ENCODE assay signal across 9 cellular contexts in the genomic region with DNA sequence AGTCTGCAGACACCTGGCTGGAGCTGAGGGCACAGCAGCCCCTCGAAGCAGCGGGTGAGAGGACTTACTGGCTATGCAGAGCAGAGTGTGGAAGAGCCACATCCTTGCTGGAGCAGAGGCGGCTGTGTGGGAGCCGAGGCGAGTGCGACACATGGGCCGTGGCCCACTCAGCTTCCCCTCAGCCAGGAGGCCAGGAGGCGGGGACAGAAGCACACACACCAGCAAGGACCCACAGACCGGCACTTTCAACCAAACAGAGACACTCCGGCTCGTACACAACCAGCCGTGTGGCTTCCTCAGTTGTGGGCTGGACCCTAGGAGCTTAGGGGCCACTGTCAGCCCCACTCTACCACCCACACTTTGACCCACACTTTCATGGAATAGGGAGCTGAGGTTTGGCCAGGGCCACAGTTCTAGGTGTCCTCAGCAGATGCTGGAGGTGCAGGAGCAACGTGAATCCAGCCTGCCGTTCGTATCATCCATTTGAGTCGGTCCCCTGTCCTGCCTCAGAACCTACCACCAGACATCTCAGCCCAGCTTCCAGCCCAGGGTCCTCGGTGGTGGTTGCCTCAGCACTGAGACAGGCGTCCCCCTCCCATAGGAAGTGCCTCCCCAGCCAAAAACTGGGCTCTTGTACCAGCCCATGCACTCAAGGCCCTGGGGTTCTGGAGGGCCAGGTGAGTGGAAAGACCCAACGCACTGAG. TPM values are rescaled to one million over a fixed set of nuclear protein-coding genes. Genes with fewer than 3 reads are reported as not detected.
DNase-seq lines count a peak whose midpoint lies in the region; ATAC-seq, FAIRE-seq and TF ChIP-seq lines count a peak whose summit lies in the region.
"Had no signal": no experiment of that assay in that cellular context is flagged by ENCODE, and none has a peak within 500 bp of the region (broad histone marks: within the 10 kb centered on the region; RNA-seq: fewer than 3 reads in every experiment).

A gene with protein sequence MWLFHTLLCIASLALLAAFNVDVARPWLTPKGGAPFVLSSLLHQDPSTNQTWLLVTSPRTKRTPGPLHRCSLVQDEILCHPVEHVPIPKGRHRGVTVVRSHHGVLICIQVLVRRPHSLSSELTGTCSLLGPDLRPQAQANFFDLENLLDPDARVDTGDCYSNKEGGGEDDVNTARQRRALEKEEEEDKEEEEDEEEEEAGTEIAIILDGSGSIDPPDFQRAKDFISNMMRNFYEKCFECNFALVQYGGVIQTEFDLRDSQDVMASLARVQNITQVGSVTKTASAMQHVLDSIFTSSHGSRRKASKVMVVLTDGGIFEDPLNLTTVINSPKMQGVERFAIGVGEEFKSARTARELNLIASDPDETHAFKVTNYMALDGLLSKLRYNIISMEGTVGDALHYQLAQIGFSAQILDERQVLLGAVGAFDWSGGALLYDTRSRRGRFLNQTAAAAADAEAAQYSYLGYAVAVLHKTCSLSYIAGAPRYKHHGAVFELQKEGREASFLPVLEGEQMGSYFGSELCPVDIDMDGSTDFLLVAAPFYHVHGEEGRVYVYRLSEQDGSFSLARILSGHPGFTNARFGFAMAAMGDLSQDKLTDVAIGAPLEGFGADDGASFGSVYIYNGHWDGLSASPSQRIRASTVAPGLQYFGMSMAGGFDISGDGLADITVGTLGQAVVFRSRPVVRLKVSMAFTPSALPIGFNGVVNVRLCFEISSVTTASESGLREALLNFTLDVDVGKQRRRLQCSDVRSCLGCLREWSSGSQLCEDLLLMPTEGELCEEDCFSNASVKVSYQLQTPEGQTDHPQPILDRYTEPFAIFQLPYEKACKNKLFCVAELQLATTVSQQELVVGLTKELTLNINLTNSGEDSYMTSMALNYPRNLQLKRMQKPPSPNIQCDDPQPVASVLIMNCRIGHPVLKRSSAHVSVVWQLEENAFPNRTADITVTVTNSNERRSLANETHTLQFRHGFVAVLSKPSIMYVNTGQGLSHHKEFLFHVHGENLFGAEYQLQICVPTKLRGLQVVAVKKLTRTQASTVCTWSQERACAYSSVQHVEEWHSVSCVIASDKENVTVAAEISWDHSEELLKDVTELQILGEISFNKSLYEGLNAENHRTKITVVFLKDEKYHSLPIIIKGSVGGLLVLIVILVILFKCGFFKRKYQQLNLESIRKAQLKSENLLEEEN (minus strand): TSS at position 146 of the 704 bp plus-strand sequence. CDS start 44 bp downstream, at position 102.

- ATAC-seq in A549 (no peak; a peak in 1 of 6 replicates), GM21737 (IDR thresholded peaks at IDR 0.05; ENCODE audit: unreplicated experiment) (no peak)

- CTCF ChIA-PET in A549 (lab: Yijun Ruan, JAX): interaction anchor here (0.6 to 3.1 kb wide), 9 partner anchors 9 to 326 kb away, joined by 3 to 29 read pairs (median 5); no protein-coding TSS in a partner anchor

- TF ChIP-seq EP300 in A549 (IDR thresholded peaks at IDR 0.05): no peak

- H3K4me3 ChIP-seq in A549: no peak within 1 kb of the TSS
- H3K4me3 ChIP-seq in MG63: no peak within 1 kb of the TSS

- POLR2A ChIA-PET in A549 (lab: Yijun Ruan, JAX): no interaction called here

- no peak for DNase-seq in A549 (ENCODE audit: low read depth in 1 of 2, low spot score in 1 of 2)
- DNase-seq in MG63: no peak
- no peak for DNase-seq in endothelial cell (ENCODE audit: low spot score)
- no peak for DNase-seq in myocyte (ENCODE audit: low read depth)
- DNase-seq in SW480 (ENCODE audit: low spot score): no peak
- no peak for DNase-seq in SK-N-DZ (ENCODE audit: low spot score)
- no peak for DNase-seq in ecto neural progenitor cell (ENCODE audit: low spot score)
- DNase-seq: NCI-H2171 had no signal

- no peak within 1 kb of the TSS for H3K27ac Mint-ChIP-seq in endothelial cell (ENCODE audit: unreplicated experiment)

- no peak for FAIRE-seq in A549 (lab: Jason Lieb, UNC)

- TF ChIP-seq CTCF in A549 (IDR thresholded peaks at IDR 0.05) (no peak), endothelial cell (IDR thresholded peaks at IDR 0.05; ENCODE audit: unreplicated experiment) (no peak)

- H3K9me3 ChIP-seq in A549 (no peaks in the 10 kb centered on the region), MG63 (no peaks in the 10 kb centered on the region)

- peaks cover 16% of the 10 kb centered on the region for H3K36me3 Mint-ChIP-seq in endothelial cell (ENCODE audit: low read depth, unreplicated experiment)

- peaks cover 23% of the 10 kb centered on the region; the same call in 1 of the 3 replicates for H3K4me1 ChIP-seq in A549

- peaks cover 1% of the 10 kb centered on the region for H3K27me3 Mint-ChIP-seq in endothelial cell (ENCODE audit: unreplicated experiment)

- peak within 1 kb of the TSS in 1 of 2 experiments; percentile 4; a peak in 2 of 6 replicates for H3K27ac ChIP-seq in A549

- no peaks in the 10 kb centered on the region for H3K27me3 ChIP-seq in MG63

- TF ChIP-seq POLR2A in A549 (IDR thresholded peaks at IDR 0.05; ENCODE audit: low read length): no peak

- H3K4me2 ChIP-seq in A549: no peak within 1 kb of the TSS

- H3K4me1 Mint-ChIP-seq in endothelial cell (ENCODE audit: unreplicated experiment): no peaks in the 10 kb centered on the region

- H3K9me3 Mint-ChIP-seq in endothelial cell (ENCODE audit: unreplicated experiment): no peaks in the 10 kb centered on the region

- no peak for TF ChIP-seq RAD21 in A549 (conservative IDR thresholded peaks at IDR 0.05 in 1 of 2, IDR thresholded peaks at IDR 0.05 in 1 of 2)

- WGBS in A549 (ENCODE audit: missing lambda C conversion rate): 86% methylated on average over 19 of the region's 19 CpGs

- no peaks in the 10 kb centered on the region for H3K36me3 ChIP-seq in MG63

- no peak within 1 kb of the TSS for H3K4me3 Mint-ChIP-seq in endothelial cell (ENCODE audit: unreplicated experiment)

TF ChIP-seq in A549, 52 proteins besides CTCF, POLR2A, EP300 and RAD21 (continues in another document):
- TF ChIP-seq NR3C1 (IDR thresholded peaks at IDR 0.05) (no peak), BHLHE40 (IDR thresholded peaks at IDR 0.05; ENCODE audit: low read depth, low read length) (no peak), CBX8 (IDR thresholded peaks at IDR 0.05) (no peak), FOXS1 (CRISPR knock-in tag; IDR thresholded peaks at IDR 0.05) (no peak), PHF8 (IDR thresholded peaks at IDR 0.05; ENCODE audit: borderline replicate concordance, low read depth) (no peak), HDAC2 (IDR thresholded peaks at IDR 0.05) (no peak), ZNF302 (CRISPR knock-in tag; IDR thresholded peaks at IDR 0.05) (no peak), HOXB5 (CRISPR knock-in tag; IDR thresholded peaks at IDR 0.05) (no peak), ZC3H11A (IDR thresholded peaks at IDR 0.05) (no peak)
- TF ChIP-seq, protein P1, sequence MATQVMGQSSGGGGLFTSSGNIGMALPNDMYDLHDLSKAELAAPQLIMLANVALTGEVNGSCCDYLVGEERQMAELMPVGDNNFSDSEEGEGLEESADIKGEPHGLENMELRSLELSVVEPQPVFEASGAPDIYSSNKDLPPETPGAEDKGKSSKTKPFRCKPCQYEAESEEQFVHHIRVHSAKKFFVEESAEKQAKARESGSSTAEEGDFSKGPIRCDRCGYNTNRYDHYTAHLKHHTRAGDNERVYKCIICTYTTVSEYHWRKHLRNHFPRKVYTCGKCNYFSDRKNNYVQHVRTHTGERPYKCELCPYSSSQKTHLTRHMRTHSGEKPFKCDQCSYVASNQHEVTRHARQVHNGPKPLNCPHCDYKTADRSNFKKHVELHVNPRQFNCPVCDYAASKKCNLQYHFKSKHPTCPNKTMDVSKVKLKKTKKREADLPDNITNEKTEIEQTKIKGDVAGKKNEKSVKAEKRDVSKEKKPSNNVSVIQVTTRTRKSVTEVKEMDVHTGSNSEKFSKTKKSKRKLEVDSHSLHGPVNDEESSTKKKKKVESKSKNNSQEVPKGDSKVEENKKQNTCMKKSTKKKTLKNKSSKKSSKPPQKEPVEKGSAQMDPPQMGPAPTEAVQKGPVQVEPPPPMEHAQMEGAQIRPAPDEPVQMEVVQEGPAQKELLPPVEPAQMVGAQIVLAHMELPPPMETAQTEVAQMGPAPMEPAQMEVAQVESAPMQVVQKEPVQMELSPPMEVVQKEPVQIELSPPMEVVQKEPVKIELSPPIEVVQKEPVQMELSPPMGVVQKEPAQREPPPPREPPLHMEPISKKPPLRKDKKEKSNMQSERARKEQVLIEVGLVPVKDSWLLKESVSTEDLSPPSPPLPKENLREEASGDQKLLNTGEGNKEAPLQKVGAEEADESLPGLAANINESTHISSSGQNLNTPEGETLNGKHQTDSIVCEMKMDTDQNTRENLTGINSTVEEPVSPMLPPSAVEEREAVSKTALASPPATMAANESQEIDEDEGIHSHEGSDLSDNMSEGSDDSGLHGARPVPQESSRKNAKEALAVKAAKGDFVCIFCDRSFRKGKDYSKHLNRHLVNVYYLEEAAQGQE (IDR thresholded peaks at IDR 0.05): no peak
- TF ChIP-seq, protein P2, sequence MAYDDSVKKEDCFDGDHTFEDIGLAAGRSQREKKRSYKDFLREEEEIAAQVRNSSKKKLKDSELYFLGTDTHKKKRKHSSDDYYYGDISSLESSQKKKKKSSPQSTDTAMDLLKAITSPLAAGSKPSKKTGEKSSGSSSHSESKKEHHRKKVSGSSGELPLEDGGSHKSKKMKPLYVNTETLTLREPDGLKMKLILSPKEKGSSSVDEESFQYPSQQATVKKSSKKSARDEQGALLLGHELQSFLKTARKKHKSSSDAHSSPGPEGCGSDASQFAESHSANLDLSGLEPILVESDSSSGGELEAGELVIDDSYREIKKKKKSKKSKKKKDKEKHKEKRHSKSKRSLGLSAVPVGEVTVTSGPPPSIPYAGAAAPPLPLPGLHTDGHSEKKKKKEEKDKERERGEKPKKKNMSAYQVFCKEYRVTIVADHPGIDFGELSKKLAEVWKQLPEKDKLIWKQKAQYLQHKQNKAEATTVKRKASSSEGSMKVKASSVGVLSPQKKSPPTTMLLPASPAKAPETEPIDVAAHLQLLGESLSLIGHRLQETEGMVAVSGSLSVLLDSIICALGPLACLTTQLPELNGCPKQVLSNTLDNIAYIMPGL (CRISPR knock-in tag; IDR thresholded peaks at IDR 0.05; ENCODE audit: borderline replicate concordance): no peak

RNA-seq across cellular contexts. Expression of the gene that starts here (rescaled TPM):
- 154 and 165 TPM in 2 replicates for polyA plus RNA-seq in A549 (2011; rRNA removed)
- polyA plus RNA-seq in A549 (2012; cell fraction: cytosol; rRNA removed): 89.1 and 107 TPM in 2 replicates
- 30.4 and 35.7 TPM in 2 replicates for polyA plus RNA-seq in A549 (2012; cell fraction: nucleus; rRNA removed)
- polyA plus RNA-seq in A549 (2017; fragmentation: RNase III; extraction: RNeasy Plus Mini Kit Qiagen cat#74134 plus additional on column Dnase treatment): 151 to 158 TPM (median 156 TPM) in 3 replicates
- 13.0 and 13.7 TPM in 2 replicates for polyA minus RNA-seq in A549 (2011; rRNA and poly(A)+ RNA removed)
- total RNA-seq in MG63 (2014; rRNA removed; shearing (Covaris generic); ENCODE audit: low replicate concordance): 8.4 and 16.9 TPM in 2 replicates
- total RNA-seq in endothelial cell (ENCODE audit: unreplicated experiment): 30.0 TPM
- 23.1 and 26.4 TPM in 2 replicates for total RNA-seq in myocyte
- 66.3 TPM for polyA plus RNA-seq in myocyte (2012)
- polyA plus RNA-seq in SK-N-DZ (2014; cell fraction: cytosol; rRNA removed): 97.8 and 113 TPM in 2 replicates
- polyA plus RNA-seq in SK-N-DZ (2014; cell fraction: nucleus; rRNA removed): 60.1 and 93.7 TPM in 2 replicates
